In the genomic region with DNA sequence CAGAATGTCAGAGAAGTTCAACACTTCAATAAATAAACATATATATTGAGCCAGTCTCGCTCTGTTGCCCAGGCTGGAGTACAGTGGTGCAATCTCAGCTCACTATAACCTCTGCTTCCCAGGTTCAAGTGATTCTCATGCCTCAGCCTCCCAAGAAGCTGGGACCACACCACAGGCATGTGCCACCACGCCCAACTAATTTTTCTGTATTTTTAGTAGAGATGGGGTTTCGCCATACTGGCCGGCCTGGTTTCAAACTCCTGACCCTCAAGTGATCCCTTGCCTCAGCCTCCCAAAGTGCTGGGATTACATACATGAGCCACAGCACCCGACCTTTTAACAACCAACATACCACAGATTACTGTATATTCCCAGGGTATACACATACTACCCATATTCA, we compare ENCODE assay signal across 20 cellular contexts.
"Had no signal": no experiment of that assay in that cellular context is flagged by ENCODE, and none has a peak within 500 bp of the region (broad histone marks: within the 10 kb centered on the region; RNA-seq: fewer than 3 reads in every experiment).

No MANE protein-coding gene starts in this region.

- H3K4me3 ChIP-seq: colonic mucosa, heart right ventricle, left lung, pancreas, sigmoid colon, thyroid gland had no signal

- H3K36me3 Mint-ChIP-seq: naive thymus-derived CD4-positive, alpha-beta T cell; stimulated activated effector memory CD8-positive, alpha-beta T cell treated with anti-CD3 and anti-CD28 coated beads, Interleukin-12 subunit alpha, Interleukin-12 subunit beta, amount 100 ng/mL, for 72 hours had no signal

- H3K27me3 Mint-ChIP-seq: activated B cell treated with CpG ODN at 0.5 μM for 24 hours; activated CD4-positive, alpha-beta T cell treated with anti-CD3 and anti-CD28 coated beads, Interleukin-2, amount 10 ng/mL, durations not matched to agents 7 days and 5 days; activated naive CD8-positive, alpha-beta T cell treated with anti-CD3 and anti-CD28 coated beads, Interleukin-2, amount 50 U/mL, for 24 hours; naive thymus-derived CD4-positive, alpha-beta T cell had no signal

- H3K36me3 ChIP-seq: colonic mucosa, heart right ventricle, left lung, pancreas, sigmoid colon, thyroid gland had no signal

- H3K27ac Mint-ChIP-seq: activated B cell treated with CpG ODN at 0.5 μM for 24 hours; activated CD4-positive, alpha-beta T cell treated with anti-CD3 and anti-CD28 coated beads, Interleukin-2, amount 10 ng/mL, durations not matched to agents 7 days and 5 days; activated naive CD4-positive, alpha-beta T cell treated with anti-CD3 and anti-CD28 coated beads for 36 hours; activated naive CD8-positive, alpha-beta T cell treated with anti-CD3 and anti-CD28 coated beads, Interleukin-2, amount 50 U/mL, for 24 hours; stimulated activated effector memory CD8-positive, alpha-beta T cell treated with anti-CD3 and anti-CD28 coated beads, Interleukin-12 subunit alpha, Interleukin-12 subunit beta, amount 100 ng/mL, for 72 hours; T-helper 2 cell treated with Interferon-gamma antibody and Interleukin-4, amounts not matched to agents 5 μg/mL and 100 μg/mL, for 36 hours had no signal

- H3K4me3 Mint-ChIP-seq: activated B cell treated with CpG ODN at 0.5 μM for 24 hours; activated CD4-positive, alpha-beta T cell treated with anti-CD3 and anti-CD28 coated beads, Interleukin-2, amount 10 ng/mL, durations not matched to agents 7 days and 5 days; activated naive CD4-positive, alpha-beta T cell treated with anti-CD3 and anti-CD28 coated beads for 36 hours; activated naive CD8-positive, alpha-beta T cell treated with anti-CD3 and anti-CD28 coated beads, Interleukin-2, amount 50 U/mL, for 24 hours; naive thymus-derived CD4-positive, alpha-beta T cell; stimulated activated effector memory CD8-positive, alpha-beta T cell treated with anti-CD3 and anti-CD28 coated beads, Interleukin-12 subunit alpha, Interleukin-12 subunit beta, amount 100 ng/mL, for 72 hours; T-helper 2 cell treated with Interferon-gamma antibody and Interleukin-4, amounts not matched to agents 5 μg/mL and 100 μg/mL, for 36 hours had no signal

- H3K27me3 ChIP-seq: colonic mucosa, heart right ventricle, left lung, pancreas, sigmoid colon, thyroid gland had no signal

- H3K27ac ChIP-seq: colonic mucosa, heart right ventricle, left lung, pancreas, sigmoid colon, thyroid gland had no signal

- H3K9me3 ChIP-seq: colonic mucosa, heart right ventricle, left lung, pancreas, sigmoid colon, thyroid gland had no signal

- ATAC-seq: activated naive CD8-positive, alpha-beta T cell treated with anti-CD3 and anti-CD28 coated beads, Interleukin-2, amount 50 U/mL, for 24 hours; esophagus mucosa; heart right ventricle; left lung; naive thymus-derived CD4-positive, alpha-beta T cell; pancreas; stimulated activated effector memory CD8-positive, alpha-beta T cell treated with anti-CD3 and anti-CD28 coated beads, Interleukin-12 subunit alpha, Interleukin-12 subunit beta, amount 100 ng/mL, for 72 hours had no signal

- H3K4me1 ChIP-seq: colonic mucosa, left lung, pancreas, sigmoid colon had no signal

- DNase-seq: activated B cell treated with CpG ODN at 0.5 μM for 24 hours; activated CD4-positive, alpha-beta T cell treated with anti-CD3 and anti-CD28 coated beads, Interleukin-2, amount 10 ng/mL, durations not matched to agents 7 days and 5 days; activated CD8-positive, alpha-beta memory T cell treated with anti-CD3 and anti-CD28 coated beads for 24 hours; activated naive CD4-positive, alpha-beta T cell treated with anti-CD3 and anti-CD28 coated beads for 36 hours; activated naive CD8-positive, alpha-beta T cell treated with anti-CD3 and anti-CD28 coated beads, Interleukin-2, amount 50 U/mL, for 24 hours; caudate nucleus; colonic mucosa; heart right ventricle; kidney; left lung; mammary epithelial cell; naive thymus-derived CD4-positive, alpha-beta T cell; pancreas; sigmoid colon; stimulated activated CD4-positive, alpha-beta T cell treated with anti-CD3 and anti-CD28 coated beads, Interleukin-12 subunit alpha, Interleukin-12 subunit beta, amount 100 ng/mL, for 4 hours; SW 1271; thyroid gland had no signal

- H3K9me3 Mint-ChIP-seq: activated B cell treated with CpG ODN at 0.5 μM for 24 hours; activated CD4-positive, alpha-beta T cell treated with anti-CD3 and anti-CD28 coated beads, Interleukin-2, amount 10 ng/mL, durations not matched to agents 7 days and 5 days; activated naive CD4-positive, alpha-beta T cell treated with anti-CD3 and anti-CD28 coated beads for 36 hours; activated naive CD8-positive, alpha-beta T cell treated with anti-CD3 and anti-CD28 coated beads, Interleukin-2, amount 50 U/mL, for 24 hours; naive thymus-derived CD4-positive, alpha-beta T cell; stimulated activated effector memory CD8-positive, alpha-beta T cell treated with anti-CD3 and anti-CD28 coated beads, Interleukin-12 subunit alpha, Interleukin-12 subunit beta, amount 100 ng/mL, for 72 hours; T-helper 2 cell treated with Interferon-gamma antibody and Interleukin-4, amounts not matched to agents 5 μg/mL and 100 μg/mL, for 36 hours had no signal

- H3K4me1 Mint-ChIP-seq: activated B cell treated with CpG ODN at 0.5 μM for 24 hours; activated CD4-positive, alpha-beta T cell treated with anti-CD3 and anti-CD28 coated beads, Interleukin-2, amount 10 ng/mL, durations not matched to agents 7 days and 5 days; activated naive CD8-positive, alpha-beta T cell treated with anti-CD3 and anti-CD28 coated beads, Interleukin-2, amount 50 U/mL, for 24 hours; stimulated activated effector memory CD8-positive, alpha-beta T cell treated with anti-CD3 and anti-CD28 coated beads, Interleukin-12 subunit alpha, Interleukin-12 subunit beta, amount 100 ng/mL, for 72 hours had no signal
